In genomic region chr20:25037288-25038102, GRCh38 we compare ENCODE assay signal across 11 cellular contexts. TPM values are rescaled to one million over a fixed set of nuclear protein-coding genes. Genes with fewer than 3 reads are reported as not detected.
DNase-seq lines count a peak whose midpoint lies in the region; ATAC-seq and TF ChIP-seq lines count a peak whose summit lies in the region.
"Had no signal": no experiment of that assay in that cellular context is flagged by ENCODE, and none has a peak within 500 bp of the region (broad histone marks: within the 10 kb centered on the region; RNA-seq: fewer than 3 reads in every experiment).

No MANE protein-coding gene starts in this region.

- no peaks in the 10 kb centered on the region for H3K27me3 ChIP-seq in mucosa of rectum (ENCODE audit: control insufficient read depth in 2 of 2, insufficient read depth in 2 of 2, low read length in 2 of 2)
- H3K27me3 ChIP-seq in thyroid gland, result no peaks in the 10 kb centered on the region

- H3K27me3 Mint-ChIP-seq in activated T-cell treated with anti-CD3 and anti-CD28 coated beads, Interleukin-2, amount 50 U/mL, for 24 hours, result no peaks in the 10 kb centered on the region
- no peaks in the 10 kb centered on the region for H3K27me3 Mint-ChIP-seq in activated T-cell treated with anti-CD3 and anti-CD28 coated beads, Interleukin-2, amount 50 U/mL, for 4 hours (ENCODE audit: low read depth)
- H3K27me3 Mint-ChIP-seq in activated naive CD8-positive, alpha-beta T cell treated with anti-CD3 and anti-CD28 coated beads, Interleukin-2, amount 10 ng/mL, durations not matched to agents 7 days and 5 days, result no peaks in the 10 kb centered on the region

- 76 to 78% methylated on average over 15 of the region's 15 CpGs for WGBS in thyroid gland, 2 donors

- H3K4me1 ChIP-seq in mucosa of rectum (ENCODE audit: control insufficient read depth in 2 of 2, insufficient read depth in 2 of 2, low read length in 2 of 2), result peaks cover 76 to 77% of the 10 kb centered on the region in 2 donors
- H3K4me1 ChIP-seq in thyroid gland, result peaks cover 79 to 97% of the 10 kb centered on the region in 2 donors

- intact Hi-C loops in thyroid gland (cut with DNase I), result no loop called here

- H3K36me3 ChIP-seq in mucosa of rectum (ENCODE audit: control insufficient read depth in 2 of 2, insufficient read depth in 2 of 2, low read length in 2 of 2) (peaks cover 0 to 5% of the 10 kb centered on the region in 2 donors), thyroid gland (no peaks in the 10 kb centered on the region)

- H3K4me1 Mint-ChIP-seq in activated T-cell treated with anti-CD3 and anti-CD28 coated beads, Interleukin-2, amount 50 U/mL, for 24 hours (ENCODE audit: low read depth), result peaks cover 58% of the 10 kb centered on the region
- peaks cover 66% of the 10 kb centered on the region for H3K4me1 Mint-ChIP-seq in activated T-cell treated with anti-CD3 and anti-CD28 coated beads, Interleukin-2, amount 50 U/mL, for 4 hours (ENCODE audit: low read depth)
- peaks cover 38% of the 10 kb centered on the region for H3K4me1 Mint-ChIP-seq in activated naive CD8-positive, alpha-beta T cell treated with anti-CD3 and anti-CD28 coated beads, Interleukin-2, amount 10 ng/mL, durations not matched to agents 7 days and 5 days

- TF ChIP-seq CTCF in thyroid gland (IDR thresholded peaks at IDR 0.05), result no peak

- no peak for ATAC-seq in activated T-cell treated with anti-CD3 and anti-CD28 coated beads, Interleukin-2, amount 50 U/mL, for 4 hours
- peak; percentile 52 for ATAC-seq in activated naive CD8-positive, alpha-beta T cell treated with anti-CD3 and anti-CD28 coated beads, Interleukin-2, amount 10 ng/mL, durations not matched to agents 7 days and 5 days (ENCODE audit: low read depth)
- ATAC-seq in HG03565 (IDR thresholded peaks at IDR 0.05; ENCODE audit: unreplicated experiment) (no peak), HG03469 (IDR thresholded peaks at IDR 0.05; ENCODE audit: unreplicated experiment) (no peak)

- H3K27ac ChIP-seq in mucosa of rectum (ENCODE audit: low read depth in 2 of 2, low read length in 2 of 2) (peak overlapping the region; percentile 66 to 69), thyroid gland (peak overlapping the region; percentile 93 to 97 (median 94))

- TF ChIP-seq POLR2A in thyroid gland (IDR thresholded peaks at IDR 0.05), result no peak

- no peak for DNase-seq in activated T-cell treated with anti-CD3 and anti-CD28 coated beads, Interleukin-2, amount 50 U/mL, for 24 hours
- DNase-seq in activated T-cell treated with anti-CD3 and anti-CD28 coated beads, Interleukin-2, amount 50 U/mL, for 4 hours, result no peak
- no peak for DNase-seq in activated naive CD8-positive, alpha-beta T cell treated with anti-CD3 and anti-CD28 coated beads, Interleukin-2, amount 10 ng/mL, durations not matched to agents 7 days and 5 days
- DNase-seq in thyroid gland (no peak), nucleus accumbens (lab: John Stamatoyannopoulos, UW) (no peak)
- DNase-seq: AML-193, NCI-H446 treated with DMSO at 0.1 percent for 48 hours, T-helper 9 cell had no signal

- no peaks in the 10 kb centered on the region for H3K9me3 Mint-ChIP-seq in activated T-cell treated with anti-CD3 and anti-CD28 coated beads, Interleukin-2, amount 50 U/mL, for 24 hours
- no peaks in the 10 kb centered on the region for H3K9me3 Mint-ChIP-seq in activated T-cell treated with anti-CD3 and anti-CD28 coated beads, Interleukin-2, amount 50 U/mL, for 4 hours
- no peaks in the 10 kb centered on the region for H3K9me3 Mint-ChIP-seq in activated naive CD8-positive, alpha-beta T cell treated with anti-CD3 and anti-CD28 coated beads, Interleukin-2, amount 10 ng/mL, durations not matched to agents 7 days and 5 days

- H3K27ac Mint-ChIP-seq in activated T-cell treated with anti-CD3 and anti-CD28 coated beads, Interleukin-2, amount 50 U/mL, for 24 hours, result peak overlapping the region; percentile 74
- peak overlapping the region; percentile 94 for H3K27ac Mint-ChIP-seq in activated naive CD8-positive, alpha-beta T cell treated with anti-CD3 and anti-CD28 coated beads, Interleukin-2, amount 10 ng/mL, durations not matched to agents 7 days and 5 days

- H3K9me3 ChIP-seq in mucosa of rectum (ENCODE audit: control insufficient read depth in 2 of 2, low read length in 2 of 2) (no peaks in the 10 kb centered on the region), thyroid gland (no peaks in the 10 kb centered on the region)

- POLR2A ChIA-PET in activated naive CD8-positive, alpha-beta T cell treated with anti-CD3 and anti-CD28 coated beads, Interleukin-2, amount 10 ng/mL, durations not matched to agents 7 days and 5 days (lab: Charles Lee), result interaction anchor here (1.1 to 4.3 kb wide), 2 partner anchors 12 to 21 kb away, joined by 3 to 61 read pairs; partner anchors contain the start of gene ACSS1

- no peaks in the 10 kb centered on the region for H3K36me3 Mint-ChIP-seq in activated T-cell treated with anti-CD3 and anti-CD28 coated beads, Interleukin-2, amount 50 U/mL, for 24 hours (ENCODE audit: low read depth)
- no peaks in the 10 kb centered on the region for H3K36me3 Mint-ChIP-seq in activated T-cell treated with anti-CD3 and anti-CD28 coated beads, Interleukin-2, amount 50 U/mL, for 4 hours (ENCODE audit: insufficient read depth)
- H3K36me3 Mint-ChIP-seq in activated naive CD8-positive, alpha-beta T cell treated with anti-CD3 and anti-CD28 coated beads, Interleukin-2, amount 10 ng/mL, durations not matched to agents 7 days and 5 days, result no peaks in the 10 kb centered on the region

- H3K4me3 ChIP-seq in mucosa of rectum (ENCODE audit: low read length in 2 of 2), result no peak overlapping the region
- no peak overlapping the region for H3K4me3 ChIP-seq in thyroid gland (replicated peaks in 1 of 3)

- peak overlapping the region; percentile 14 to 32 for H3K9ac ChIP-seq in mucosa of rectum (ENCODE audit: low read depth in 1 of 2, low read length in 2 of 2)

- no peak overlapping the region for H3K4me3 Mint-ChIP-seq in activated T-cell treated with anti-CD3 and anti-CD28 coated beads, Interleukin-2, amount 50 U/mL, for 24 hours
- no peak overlapping the region for H3K4me3 Mint-ChIP-seq in activated T-cell treated with anti-CD3 and anti-CD28 coated beads, Interleukin-2, amount 50 U/mL, for 4 hours
- H3K4me3 Mint-ChIP-seq in activated naive CD8-positive, alpha-beta T cell treated with anti-CD3 and anti-CD28 coated beads, Interleukin-2, amount 10 ng/mL, durations not matched to agents 7 days and 5 days, result peak overlapping the region; percentile 81

RNA-seq across cellular contexts. Expression of gene ACSS1, which starts 20.4 kb away (rescaled TPM):
- total RNA-seq in activated T-cell treated with anti-CD3 and anti-CD28 coated beads, Interleukin-2, amount 50 U/mL, for 4 hours, result 1 to 10 TPM; 5.4 to 8.8 (median 8.0) TPM
- 10 to 100 TPM; 53.3 to 55.8 TPM for total RNA-seq in activated naive CD8-positive, alpha-beta T cell treated with anti-CD3 and anti-CD28 coated beads, Interleukin-2, amount 10 ng/mL, durations not matched to agents 7 days and 5 days
- 10 to 100 TPM; 45.8 to 57.4 (median 52.1) TPM for total RNA-seq in thyroid gland

RNA-seq across cellular contexts. Expression of gene VSX1, which starts 44.4 kb away (rescaled TPM):
- not detected for total RNA-seq in activated T-cell treated with anti-CD3 and anti-CD28 coated beads, Interleukin-2, amount 50 U/mL, for 4 hours
- total RNA-seq in activated naive CD8-positive, alpha-beta T cell treated with anti-CD3 and anti-CD28 coated beads, Interleukin-2, amount 10 ng/mL, durations not matched to agents 7 days and 5 days, result not detected
- not detected for total RNA-seq in thyroid gland

RNA-seq across cellular contexts. Expression of gene APMAP, which starts 44.9 kb away (rescaled TPM):
- 10 to 100 TPM; 58.8 to 61.9 (median 61.4) TPM for total RNA-seq in activated T-cell treated with anti-CD3 and anti-CD28 coated beads, Interleukin-2, amount 50 U/mL, for 4 hours
- total RNA-seq in activated naive CD8-positive, alpha-beta T cell treated with anti-CD3 and anti-CD28 coated beads, Interleukin-2, amount 10 ng/mL, durations not matched to agents 7 days and 5 days, result 10 to 100 TPM; 60.7 to 64.6 TPM
- total RNA-seq in thyroid gland, result 100 to 1,000 TPM; 171 to 205 (median 186) TPM

Comparison
In these comparisons a context has a peak if more than half of its experiments do, and no peak if none do; other contexts are left out.
1. RNA of gene ACSS1, which starts 20.4 kb away (total RNA-seq): 45.8 to 57.4 TPM in thyroid gland and 53.3 to 55.8 TPM in activated naive CD8-positive, alpha-beta T cell treated with anti-CD3 and anti-CD28 coated beads, Interleukin-2, amount 10 ng/mL, durations not matched to agents 7 days and 5 days; 5.4 to 8.8 TPM in activated T-cell treated with anti-CD3 and anti-CD28 coated beads, Interleukin-2, amount 50 U/mL, for 4 hours; every median in the first group is over 4 times any median in the second.